Comparison of ENCODE assay signal across 10 cellular contexts in genomic region chr1:114353233-114353632, GRCh38.
DNase-seq lines count a peak whose midpoint lies in the region; ATAC-seq and TF ChIP-seq lines count a peak whose summit lies in the region.
"Had no signal": no experiment of that assay in that cellular context is flagged by ENCODE, and none has a peak within 500 bp of the region (broad histone marks: within the 10 kb centered on the region; RNA-seq: fewer than 3 reads in every experiment).

No MANE protein-coding gene starts in this region.

- H3K27me3 Mint-ChIP-seq in activated CD8-positive, alpha-beta T cell treated with anti-CD3 and anti-CD28 coated beads for 36 hours: no peaks in the 10 kb centered on the region
- no peaks in the 10 kb centered on the region for H3K27me3 Mint-ChIP-seq in activated CD8-positive, alpha-beta T cell treated with anti-CD3 and anti-CD28 coated beads, Interleukin-2, amount 10 ng/mL, durations not matched to agents 7 days and 5 days (ENCODE audit: low read depth)
- no peaks in the 10 kb centered on the region for H3K27me3 Mint-ChIP-seq in activated naive CD8-positive, alpha-beta T cell treated with anti-CD3 and anti-CD28 coated beads, Interleukin-2, amount 50 U/mL, for 24 hours
- H3K27me3 Mint-ChIP-seq: stimulated activated naive CD8-positive, alpha-beta T cell treated with anti-CD3 and anti-CD28 coated beads, Interleukin-15, Interleukin-2, amounts not matched to agents 100 ng/mL and 50 ng/mL, for 24 hours had no signal

- intact Hi-C loops in activated CD8-positive, alpha-beta T cell treated with anti-CD3 and anti-CD28 coated beads for 36 hours (cut with micrococcal nuclease): no loop called here

- H3K4me1 Mint-ChIP-seq in activated CD8-positive, alpha-beta T cell treated with anti-CD3 and anti-CD28 coated beads for 36 hours (ENCODE audit: low read depth): peaks cover 5% of the 10 kb centered on the region
- H3K4me1 Mint-ChIP-seq in activated CD8-positive, alpha-beta T cell treated with anti-CD3 and anti-CD28 coated beads, Interleukin-2, amount 10 ng/mL, durations not matched to agents 7 days and 5 days (ENCODE audit: low read depth): peaks cover 3% of the 10 kb centered on the region
- no peaks in the 10 kb centered on the region for H3K4me1 Mint-ChIP-seq in activated naive CD8-positive, alpha-beta T cell treated with anti-CD3 and anti-CD28 coated beads, Interleukin-2, amount 50 U/mL, for 24 hours
- H3K4me1 Mint-ChIP-seq: CD4-positive, CD25-positive, alpha-beta regulatory T cell had no signal

- CTCF ChIA-PET in activated CD8-positive, alpha-beta T cell treated with anti-CD3 and anti-CD28 coated beads for 36 hours (lab: Charles Lee): no interaction called here
- CTCF ChIA-PET in activated CD8-positive, alpha-beta T cell treated with anti-CD3 and anti-CD28 coated beads, Interleukin-2, amount 10 ng/mL, durations not matched to agents 7 days and 5 days (lab: Charles Lee): interaction anchor here (0.6 to 1.9 kb wide), 3 partner anchors 24 to 109 kb away, joined by 3 to 8 read pairs (median 4); no protein-coding TSS in a partner anchor

- peak; percentile 12 for DNase-seq in activated CD8-positive, alpha-beta T cell treated with anti-CD3 and anti-CD28 coated beads for 36 hours
- no peak for DNase-seq in activated CD8-positive, alpha-beta T cell treated with anti-CD3 and anti-CD28 coated beads, Interleukin-2, amount 10 ng/mL, durations not matched to agents 7 days and 5 days
- peak; percentile 33 for DNase-seq in NCI-H2196 treated with DMSO at 0.1 percent for 48 hours (lab: John Stamatoyannopoulos, UW; ENCODE audit: unreplicated experiment)
- DNase-seq in dermis blood vessel endothelial cell: peak; percentile 46
- DNase-seq in myocyte (ENCODE audit: low read depth): peak; percentile 69
- DNase-seq in NCI-H1930 (lab: John Stamatoyannopoulos, UW): no peak
- DNase-seq in activated naive CD8-positive, alpha-beta T cell treated with anti-CD3 and anti-CD28 coated beads, Interleukin-2, amount 50 U/mL, for 24 hours: no peak
- no peak for DNase-seq in KG1 (lab: John Stamatoyannopoulos, UW)
- DNase-seq: CD4-positive, CD25-positive, alpha-beta regulatory T cell had no signal

- POLR2A ChIA-PET in activated CD8-positive, alpha-beta T cell treated with anti-CD3 and anti-CD28 coated beads for 36 hours (lab: Charles Lee): no interaction called here
- POLR2A ChIA-PET in activated CD8-positive, alpha-beta T cell treated with anti-CD3 and anti-CD28 coated beads, Interleukin-2, amount 10 ng/mL, durations not matched to agents 7 days and 5 days (lab: Charles Lee): no interaction called here

- H3K9me3 Mint-ChIP-seq in activated CD8-positive, alpha-beta T cell treated with anti-CD3 and anti-CD28 coated beads for 36 hours: no peaks in the 10 kb centered on the region
- no peaks in the 10 kb centered on the region for H3K9me3 Mint-ChIP-seq in activated CD8-positive, alpha-beta T cell treated with anti-CD3 and anti-CD28 coated beads, Interleukin-2, amount 10 ng/mL, durations not matched to agents 7 days and 5 days (ENCODE audit: insufficient read depth)
- H3K9me3 Mint-ChIP-seq in activated naive CD8-positive, alpha-beta T cell treated with anti-CD3 and anti-CD28 coated beads, Interleukin-2, amount 50 U/mL, for 24 hours: no peaks in the 10 kb centered on the region
- H3K9me3 Mint-ChIP-seq: stimulated activated naive CD8-positive, alpha-beta T cell treated with anti-CD3 and anti-CD28 coated beads, Interleukin-15, Interleukin-2, amounts not matched to agents 100 ng/mL and 50 ng/mL, for 24 hours had no signal

- no peak overlapping the region for H3K4me3 Mint-ChIP-seq in activated CD8-positive, alpha-beta T cell treated with anti-CD3 and anti-CD28 coated beads for 36 hours
- no peak overlapping the region for H3K4me3 Mint-ChIP-seq in activated CD8-positive, alpha-beta T cell treated with anti-CD3 and anti-CD28 coated beads, Interleukin-2, amount 10 ng/mL, durations not matched to agents 7 days and 5 days
- H3K4me3 Mint-ChIP-seq in activated naive CD8-positive, alpha-beta T cell treated with anti-CD3 and anti-CD28 coated beads, Interleukin-2, amount 50 U/mL, for 24 hours: no peak overlapping the region
- H3K4me3 Mint-ChIP-seq: CD4-positive, CD25-positive, alpha-beta regulatory T cell; stimulated activated naive CD8-positive, alpha-beta T cell treated with anti-CD3 and anti-CD28 coated beads, Interleukin-15, Interleukin-2, amounts not matched to agents 100 ng/mL and 50 ng/mL, for 24 hours had no signal

- ATAC-seq in activated CD8-positive, alpha-beta T cell treated with anti-CD3 and anti-CD28 coated beads for 36 hours: peak; percentile 17
- ATAC-seq in activated CD8-positive, alpha-beta T cell treated with anti-CD3 and anti-CD28 coated beads, Interleukin-2, amount 10 ng/mL, durations not matched to agents 7 days and 5 days: no peak
- ATAC-seq in activated naive CD8-positive, alpha-beta T cell treated with anti-CD3 and anti-CD28 coated beads, Interleukin-2, amount 50 U/mL, for 24 hours: no peak

- H3K27ac Mint-ChIP-seq in activated CD8-positive, alpha-beta T cell treated with anti-CD3 and anti-CD28 coated beads for 36 hours: no peak overlapping the region
- H3K27ac Mint-ChIP-seq in activated CD8-positive, alpha-beta T cell treated with anti-CD3 and anti-CD28 coated beads, Interleukin-2, amount 10 ng/mL, durations not matched to agents 7 days and 5 days: no peak overlapping the region
- H3K27ac Mint-ChIP-seq in activated naive CD8-positive, alpha-beta T cell treated with anti-CD3 and anti-CD28 coated beads, Interleukin-2, amount 50 U/mL, for 24 hours: no peak overlapping the region
- H3K27ac Mint-ChIP-seq: stimulated activated naive CD8-positive, alpha-beta T cell treated with anti-CD3 and anti-CD28 coated beads, Interleukin-15, Interleukin-2, amounts not matched to agents 100 ng/mL and 50 ng/mL, for 24 hours had no signal

- H3K36me3 Mint-ChIP-seq in activated CD8-positive, alpha-beta T cell treated with anti-CD3 and anti-CD28 coated beads for 36 hours (ENCODE audit: low read depth): no peaks in the 10 kb centered on the region
- H3K36me3 Mint-ChIP-seq in activated CD8-positive, alpha-beta T cell treated with anti-CD3 and anti-CD28 coated beads, Interleukin-2, amount 10 ng/mL, durations not matched to agents 7 days and 5 days (ENCODE audit: low read depth): no peaks in the 10 kb centered on the region
- no peaks in the 10 kb centered on the region for H3K36me3 Mint-ChIP-seq in activated naive CD8-positive, alpha-beta T cell treated with anti-CD3 and anti-CD28 coated beads, Interleukin-2, amount 50 U/mL, for 24 hours (ENCODE audit: low read depth)
- H3K36me3 Mint-ChIP-seq: CD4-positive, CD25-positive, alpha-beta regulatory T cell had no signal

- TF ChIP-seq CTCF in activated CD8-positive, alpha-beta T cell treated with anti-CD3 and anti-CD28 coated beads for 36 hours (IDR thresholded peaks at IDR 0.05): no peak

Comparison
In these comparisons a context has a peak if more than half of its experiments do, and no peak if none do; other contexts are left out.
1. DNase-seq: peak in activated CD8-positive, alpha-beta T cell treated with anti-CD3 and anti-CD28 coated beads for 36 hours (single experiment), NCI-H2196 treated with DMSO at 0.1 percent for 48 hours (single experiment), dermis blood vessel endothelial cell (single experiment) and myocyte (single experiment); none in activated CD8-positive, alpha-beta T cell treated with anti-CD3 and anti-CD28 coated beads, Interleukin-2, amount 10 ng/mL, durations not matched to agents 7 days and 5 days (single experiment), NCI-H1930 (0 of 2), activated naive CD8-positive, alpha-beta T cell treated with anti-CD3 and anti-CD28 coated beads, Interleukin-2, amount 50 U/mL, for 24 hours (single experiment) and KG1 (single experiment).